In genomic region chr6:73710948-73711347, GRCh38 we compare ENCODE assay signal across 26 cellular contexts. TPM values are rescaled to one million over a fixed set of nuclear protein-coding genes. Genes with fewer than 3 reads are reported as not detected.
"Had no signal": no experiment of that assay in that cellular context is flagged by ENCODE, and none has a peak within 500 bp of the region (broad histone marks: within the 10 kb centered on the region; RNA-seq: fewer than 3 reads in every experiment).

No MANE protein-coding gene starts in this region.

- H3K9me3 ChIP-seq: adrenal gland, body of pancreas, thoracic aorta had no signal

- H3K4me3 Mint-ChIP-seq: activated CD4-positive, alpha-beta T cell treated with anti-CD3 and anti-CD28 coated beads for 36 hours; activated naive CD4-positive, alpha-beta T cell treated with anti-CD3 and anti-CD28 coated beads for 36 hours; activated naive CD8-positive, alpha-beta T cell treated with anti-CD3 and anti-CD28 coated beads for 36 hours; memory B cell; naive thymus-derived CD8-positive, alpha-beta T cell; neural crest cell; stimulated activated naive CD8-positive, alpha-beta T cell treated with anti-CD3 and anti-CD28 coated beads, Interleukin-15, Interleukin-2, amounts not matched to agents 100 ng/mL and 50 ng/mL, for 24 hours; T-helper 2 cell treated with Interferon-gamma antibody and Interleukin-4, amounts not matched to agents 5 μg/mL and 100 μg/mL, for 36 hours had no signal

- H3K9me3 Mint-ChIP-seq: activated naive CD4-positive, alpha-beta T cell treated with anti-CD3 and anti-CD28 coated beads for 36 hours; activated naive CD8-positive, alpha-beta T cell treated with anti-CD3 and anti-CD28 coated beads for 36 hours; memory B cell; naive thymus-derived CD8-positive, alpha-beta T cell; neural crest cell; stimulated activated naive CD8-positive, alpha-beta T cell treated with anti-CD3 and anti-CD28 coated beads, Interleukin-15, Interleukin-2, amounts not matched to agents 100 ng/mL and 50 ng/mL, for 24 hours; T-helper 2 cell treated with Interferon-gamma antibody and Interleukin-4, amounts not matched to agents 5 μg/mL and 100 μg/mL, for 36 hours had no signal

- H3K36me3 Mint-ChIP-seq: memory B cell; naive thymus-derived CD8-positive, alpha-beta T cell had no signal

- ATAC-seq: activated CD4-positive, alpha-beta T cell treated with anti-CD3 and anti-CD28 coated beads for 36 hours; body of pancreas; left colon; naive thymus-derived CD8-positive, alpha-beta T cell; right cardiac atrium had no signal

- H3K36me3 ChIP-seq: adrenal gland, thoracic aorta had no signal

- H3K4me1 ChIP-seq: adrenal gland, body of pancreas had no signal

- H3K4me3 ChIP-seq: adrenal gland, body of pancreas, coronary artery, dorsolateral prefrontal cortex, thoracic aorta had no signal

- FAIRE-seq: kidney, urothelium cell line had no signal

- H3K27me3 Mint-ChIP-seq: activated CD4-positive, alpha-beta T cell treated with anti-CD3 and anti-CD28 coated beads for 36 hours; activated naive CD8-positive, alpha-beta T cell treated with anti-CD3 and anti-CD28 coated beads for 36 hours; naive thymus-derived CD8-positive, alpha-beta T cell; stimulated activated naive CD8-positive, alpha-beta T cell treated with anti-CD3 and anti-CD28 coated beads, Interleukin-15, Interleukin-2, amounts not matched to agents 100 ng/mL and 50 ng/mL, for 24 hours had no signal

- DNase-seq: activated CD4-positive, alpha-beta T cell treated with anti-CD3 and anti-CD28 coated beads for 36 hours; activated CD4-positive, alpha-beta T cell treated with anti-CD3 and anti-CD28 coated beads, Interleukin-2, amount 50 U/mL, for 4 hours; activated CD4-positive, CD25-positive, alpha-beta regulatory T cell; activated effector memory CD4-positive, alpha-beta T cell treated with anti-CD3 and anti-CD28 coated beads, Interleukin-2, amount 50 U/mL, for 16 hours; activated naive CD4-positive, alpha-beta T cell treated with anti-CD3 and anti-CD28 coated beads for 36 hours; activated naive CD8-positive, alpha-beta T cell treated with anti-CD3 and anti-CD28 coated beads for 36 hours; adrenal gland; aorta; dorsolateral prefrontal cortex; effector memory CD4-positive, alpha-beta T cell; head of caudate nucleus; hippocampal formation; kidney; left colon; naive thymus-derived CD8-positive, alpha-beta T cell; nucleus accumbens; right cardiac atrium; stimulated activated CD4-positive, alpha-beta T cell treated with anti-CD3 and anti-CD28 coated beads, Interleukin-2, amount 100 ng/mL, for 48 hours had no signal

- H3K27me3 ChIP-seq: adrenal gland, body of pancreas, dorsolateral prefrontal cortex had no signal

- H3K27ac ChIP-seq: adrenal gland, body of pancreas, coronary artery, thoracic aorta had no signal

- H3K27ac Mint-ChIP-seq: activated CD4-positive, alpha-beta T cell treated with anti-CD3 and anti-CD28 coated beads for 36 hours; activated naive CD4-positive, alpha-beta T cell treated with anti-CD3 and anti-CD28 coated beads for 36 hours; activated naive CD8-positive, alpha-beta T cell treated with anti-CD3 and anti-CD28 coated beads for 36 hours; memory B cell; naive thymus-derived CD8-positive, alpha-beta T cell; stimulated activated naive CD8-positive, alpha-beta T cell treated with anti-CD3 and anti-CD28 coated beads, Interleukin-15, Interleukin-2, amounts not matched to agents 100 ng/mL and 50 ng/mL, for 24 hours; T-helper 2 cell treated with Interferon-gamma antibody and Interleukin-4, amounts not matched to agents 5 μg/mL and 100 μg/mL, for 36 hours had no signal

RNA-seq across cellular contexts. Expression of gene CD109, which starts 14.9 kb away (rescaled TPM):
- polyA plus RNA-seq: naive thymus-derived CD8-positive, alpha-beta T cell had no signal
